In the genomic region with DNA sequence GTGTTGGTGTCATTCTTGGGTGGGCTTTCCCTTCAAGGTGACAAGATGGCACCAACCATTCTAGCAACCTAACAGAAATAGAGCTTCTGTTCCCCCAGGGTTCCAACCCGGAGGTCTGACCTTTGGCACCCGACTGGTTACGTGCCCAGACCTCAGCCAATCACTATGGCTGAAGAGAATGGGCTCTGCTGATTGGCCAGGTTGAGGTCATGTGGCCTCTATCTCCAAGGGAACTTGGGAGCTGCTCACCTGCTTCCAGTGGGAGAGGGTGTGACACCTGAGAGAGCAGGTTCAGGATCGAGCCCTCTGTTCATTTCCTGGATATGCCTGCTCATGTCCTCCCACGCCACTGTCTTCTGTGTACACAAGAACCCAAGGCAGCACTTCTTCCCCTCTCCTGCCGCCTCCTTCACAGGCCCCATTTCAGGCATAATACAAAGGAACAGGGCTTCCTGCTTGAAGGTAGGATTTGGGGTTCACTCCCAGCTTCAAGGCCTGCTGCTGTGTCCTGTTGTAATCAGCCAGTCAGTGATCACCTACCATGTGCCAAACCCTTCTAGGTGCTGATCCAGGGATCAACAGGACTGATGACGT, we compare ENCODE assay signal across 3 cellular contexts.
A peak's percentile ranks its signal among the peaks of the same experiment; 100 is the strongest.
TF ChIP-seq lines count a peak whose summit lies in the region.

No MANE protein-coding gene starts in this region.

TF ChIP-seq in IMR-90, 13 proteins besides CTCF, POLR2A, EP300 and RAD21:
- TF ChIP-seq BHLHE40 (IDR thresholded peaks at IDR 0.05; ENCODE audit: low read depth, low read length) (no peak), RCOR1 (IDR thresholded peaks at IDR 0.05; ENCODE audit: insufficient replicate concordance, low read length) (no peak), MAZ (IDR thresholded peaks at IDR 0.05; ENCODE audit: borderline replicate concordance, low read depth, low read length) (no peak)

TF ChIP-seq in WTC11, 78 proteins besides CTCF, POLR2A, EP300 and RAD21:
- TF ChIP-seq RORB (CRISPR knock-in tag; IDR thresholded peaks at IDR 0.05) (no peak), FOXK1 (CRISPR knock-in tag; IDR thresholded peaks at IDR 0.05) (no peak), USF2 (CRISPR knock-in tag; IDR thresholded peaks at IDR 0.05) (peak; percentile 55), TCF7 (CRISPR knock-in tag; IDR thresholded peaks at IDR 0.05; ENCODE audit: low read depth) (no peak), IRF2 (CRISPR knock-in tag; IDR thresholded peaks at IDR 0.05; ENCODE audit: borderline replicate concordance, low read depth) (no peak), NFE2L1 (CRISPR knock-in tag; IDR thresholded peaks at IDR 0.05) (no peak)
- TF ChIP-seq, protein P1, sequence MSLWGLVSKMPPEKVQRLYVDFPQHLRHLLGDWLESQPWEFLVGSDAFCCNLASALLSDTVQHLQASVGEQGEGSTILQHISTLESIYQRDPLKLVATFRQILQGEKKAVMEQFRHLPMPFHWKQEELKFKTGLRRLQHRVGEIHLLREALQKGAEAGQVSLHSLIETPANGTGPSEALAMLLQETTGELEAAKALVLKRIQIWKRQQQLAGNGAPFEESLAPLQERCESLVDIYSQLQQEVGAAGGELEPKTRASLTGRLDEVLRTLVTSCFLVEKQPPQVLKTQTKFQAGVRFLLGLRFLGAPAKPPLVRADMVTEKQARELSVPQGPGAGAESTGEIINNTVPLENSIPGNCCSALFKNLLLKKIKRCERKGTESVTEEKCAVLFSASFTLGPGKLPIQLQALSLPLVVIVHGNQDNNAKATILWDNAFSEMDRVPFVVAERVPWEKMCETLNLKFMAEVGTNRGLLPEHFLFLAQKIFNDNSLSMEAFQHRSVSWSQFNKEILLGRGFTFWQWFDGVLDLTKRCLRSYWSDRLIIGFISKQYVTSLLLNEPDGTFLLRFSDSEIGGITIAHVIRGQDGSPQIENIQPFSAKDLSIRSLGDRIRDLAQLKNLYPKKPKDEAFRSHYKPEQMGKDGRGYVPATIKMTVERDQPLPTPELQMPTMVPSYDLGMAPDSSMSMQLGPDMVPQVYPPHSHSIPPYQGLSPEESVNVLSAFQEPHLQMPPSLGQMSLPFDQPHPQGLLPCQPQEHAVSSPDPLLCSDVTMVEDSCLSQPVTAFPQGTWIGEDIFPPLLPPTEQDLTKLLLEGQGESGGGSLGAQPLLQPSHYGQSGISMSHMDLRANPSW (CRISPR knock-in tag; conservative IDR thresholded peaks at IDR 0.05; ENCODE audit: low read depth), result no peak
- TF ChIP-seq, protein P2, sequence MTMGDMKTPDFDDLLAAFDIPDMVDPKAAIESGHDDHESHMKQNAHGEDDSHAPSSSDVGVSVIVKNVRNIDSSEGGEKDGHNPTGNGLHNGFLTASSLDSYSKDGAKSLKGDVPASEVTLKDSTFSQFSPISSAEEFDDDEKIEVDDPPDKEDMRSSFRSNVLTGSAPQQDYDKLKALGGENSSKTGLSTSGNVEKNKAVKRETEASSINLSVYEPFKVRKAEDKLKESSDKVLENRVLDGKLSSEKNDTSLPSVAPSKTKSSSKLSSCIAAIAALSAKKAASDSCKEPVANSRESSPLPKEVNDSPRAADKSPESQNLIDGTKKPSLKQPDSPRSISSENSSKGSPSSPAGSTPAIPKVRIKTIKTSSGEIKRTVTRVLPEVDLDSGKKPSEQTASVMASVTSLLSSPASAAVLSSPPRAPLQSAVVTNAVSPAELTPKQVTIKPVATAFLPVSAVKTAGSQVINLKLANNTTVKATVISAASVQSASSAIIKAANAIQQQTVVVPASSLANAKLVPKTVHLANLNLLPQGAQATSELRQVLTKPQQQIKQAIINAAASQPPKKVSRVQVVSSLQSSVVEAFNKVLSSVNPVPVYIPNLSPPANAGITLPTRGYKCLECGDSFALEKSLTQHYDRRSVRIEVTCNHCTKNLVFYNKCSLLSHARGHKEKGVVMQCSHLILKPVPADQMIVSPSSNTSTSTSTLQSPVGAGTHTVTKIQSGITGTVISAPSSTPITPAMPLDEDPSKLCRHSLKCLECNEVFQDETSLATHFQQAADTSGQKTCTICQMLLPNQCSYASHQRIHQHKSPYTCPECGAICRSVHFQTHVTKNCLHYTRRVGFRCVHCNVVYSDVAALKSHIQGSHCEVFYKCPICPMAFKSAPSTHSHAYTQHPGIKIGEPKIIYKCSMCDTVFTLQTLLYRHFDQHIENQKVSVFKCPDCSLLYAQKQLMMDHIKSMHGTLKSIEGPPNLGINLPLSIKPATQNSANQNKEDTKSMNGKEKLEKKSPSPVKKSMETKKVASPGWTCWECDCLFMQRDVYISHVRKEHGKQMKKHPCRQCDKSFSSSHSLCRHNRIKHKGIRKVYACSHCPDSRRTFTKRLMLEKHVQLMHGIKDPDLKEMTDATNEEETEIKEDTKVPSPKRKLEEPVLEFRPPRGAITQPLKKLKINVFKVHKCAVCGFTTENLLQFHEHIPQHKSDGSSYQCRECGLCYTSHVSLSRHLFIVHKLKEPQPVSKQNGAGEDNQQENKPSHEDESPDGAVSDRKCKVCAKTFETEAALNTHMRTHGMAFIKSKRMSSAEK (CRISPR knock-in tag; IDR thresholded peaks at IDR 0.05; ENCODE audit: borderline replicate concordance), result no peak

TF ChIP-seq in H1, 55 proteins besides CTCF, POLR2A, EP300 and RAD21:
- TF ChIP-seq SP2 (IDR thresholded peaks at IDR 0.05; ENCODE audit: low read length) (no peak), SP1 (IDR thresholded peaks at IDR 0.05; ENCODE audit: low read depth, low read length) (no peak)
